Comparison of ENCODE assay signal across 8 cellular contexts in the genomic region with DNA sequence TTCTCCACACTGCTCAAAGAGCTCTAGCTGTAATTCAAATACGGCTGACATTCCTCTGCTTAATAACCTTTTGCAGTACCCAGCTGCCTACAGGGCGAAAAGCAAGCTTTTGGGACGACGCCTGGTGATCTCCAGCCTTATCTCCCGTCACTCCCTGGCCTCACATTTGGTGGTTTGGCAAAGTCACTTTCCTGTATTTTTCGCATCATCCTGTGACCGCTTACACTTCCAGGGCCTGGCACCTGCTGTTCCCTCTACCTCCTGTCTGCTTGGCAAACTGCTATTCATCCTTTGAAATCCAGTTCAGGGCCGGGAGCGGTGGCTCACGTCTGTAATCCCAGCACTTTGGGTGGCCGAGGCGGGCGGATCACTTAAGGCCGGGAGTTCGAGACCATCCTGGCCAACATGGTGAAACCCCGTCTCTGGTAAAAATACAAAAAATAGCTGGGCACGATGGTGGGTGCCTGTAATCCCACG. TPM values are rescaled to one million over a fixed set of nuclear protein-coding genes. Genes with fewer than 3 reads are reported as not detected.
DNase-seq lines count a peak whose midpoint lies in the region; TF ChIP-seq lines count a peak whose summit lies in the region.

No MANE protein-coding gene starts in this region.

- H3K27ac ChIP-seq in substantia nigra (ENCODE audit: low read depth, low read length, poor library complexity, severe bottlenecking), result peak overlapping the region; percentile 17

- TF ChIP-seq CTCF in astrocyte of the cerebellum (IDR thresholded peaks at IDR 0.05; ENCODE audit: low read depth, low read length, missing control alignments), result no peak
- TF ChIP-seq CTCF in kidney epithelial cell (IDR thresholded peaks at IDR 0.05; ENCODE audit: insufficient read depth, low read length, poor library complexity, severe bottlenecking), result no peak

- DNase-seq in activated CD8-positive, alpha-beta memory T cell treated with anti-CD3 and anti-CD28 coated beads for 24 hours, result peak; percentile 67
- no peak for DNase-seq in activated CD8-positive, alpha-beta memory T cell treated with anti-CD3 and anti-CD28 coated beads, Interleukin-2, amount 50 U/mL, for 48 hours
- DNase-seq in astrocyte of the cerebellum (ENCODE audit: low read depth) (no peak), kidney epithelial cell (ENCODE audit: low read depth) (no peak), substantia nigra (lab: John Stamatoyannopoulos, UW) (peak in 2 of 49 donors; percentile 32 to 48), germinal center (ENCODE audit: low spot score) (no peak), 8988T (no peak), midbrain (lab: John Stamatoyannopoulos, UW) (no peak)

- no peaks in the 10 kb centered on the region for H3K36me3 ChIP-seq in kidney epithelial cell (ENCODE audit: control insufficient read depth, insufficient read depth, low read length)

- peaks cover 30% of the 10 kb centered on the region for H3K27me3 ChIP-seq in kidney epithelial cell (ENCODE audit: control insufficient read depth, insufficient read depth, low read length)

- H3K4me3 ChIP-seq in astrocyte of the cerebellum (ENCODE audit: low read depth, low read length) (peak overlapping the region; percentile 62), kidney epithelial cell (ENCODE audit: low read depth, low read length) (peak overlapping the region; percentile 74)

- in situ Hi-C loops in astrocyte of the cerebellum (cut with HindIII; ENCODE audit: low sequenced_read_pairs), result no loop called here

RNA-seq across cellular contexts. Expression of gene BHLHA9, which starts 2.7 kb away (rescaled TPM):
- total RNA-seq in kidney epithelial cell, result not detected in 2 replicates

RNA-seq across cellular contexts. Expression of gene TRARG1, which starts 12.0 kb away (rescaled TPM):
- not detected in 2 replicates for total RNA-seq in kidney epithelial cell
